Comparison of ENCODE assay signal across 13 cellular contexts in genomic region chr2:86695053-86695691, GRCh38. TPM values are rescaled to one million over a fixed set of nuclear protein-coding genes. Genes with fewer than 3 reads are reported as not detected.
DNase-seq lines count a peak whose midpoint lies in the region; ATAC-seq, FAIRE-seq and TF ChIP-seq lines count a peak whose summit lies in the region.
"Had no signal": no experiment of that assay in that cellular context is flagged by ENCODE, and none has a peak within 500 bp of the region (broad histone marks: within the 10 kb centered on the region; RNA-seq: fewer than 3 reads in every experiment).

No MANE protein-coding gene starts in this region.

- H3K36me3 ChIP-seq in vagina: no peaks in the 10 kb centered on the region

- H3K27ac Mint-ChIP-seq in T-helper 17 cell: no peak overlapping the region
- H3K27ac Mint-ChIP-seq: activated naive CD8-positive, alpha-beta T cell treated with anti-CD3 and anti-CD28 coated beads, Interleukin-2, amount 10 ng/mL, durations not matched to agents 7 days and 5 days; B cell; stimulated activated naive CD8-positive, alpha-beta T cell treated with anti-CD3 and anti-CD28 coated beads, Interleukin-15, amount 100 ng/mL, for 72 hours had no signal

- H3K4me3 Mint-ChIP-seq in T-helper 17 cell: no peak overlapping the region
- H3K4me3 Mint-ChIP-seq: activated naive CD8-positive, alpha-beta T cell treated with anti-CD3 and anti-CD28 coated beads, Interleukin-2, amount 10 ng/mL, durations not matched to agents 7 days and 5 days; B cell; stimulated activated naive CD8-positive, alpha-beta T cell treated with anti-CD3 and anti-CD28 coated beads, Interleukin-15, amount 100 ng/mL, for 72 hours had no signal

- TF ChIP-seq POLR2A in vagina (IDR thresholded peaks at IDR 0.05): no peak

- H3K4me3 ChIP-seq in fibroblast of mammary gland (ENCODE audit: control insufficient read depth, low read depth, low read length) (no peak overlapping the region), vagina (no peak overlapping the region)

- H3K4me1 Mint-ChIP-seq in T-helper 17 cell: peaks cover 8% of the 10 kb centered on the region

- no peak for TF ChIP-seq CTCF in fibroblast of mammary gland (conservative IDR thresholded peaks at IDR 0.05; ENCODE audit: control insufficient read depth, insufficient read depth, low read depth, low read length)
- no peak for TF ChIP-seq CTCF in vagina (IDR thresholded peaks at IDR 0.05)

- ATAC-seq in GM19023 (IDR thresholded peaks at IDR 0.05; ENCODE audit: unreplicated experiment) (no peak), T-helper 17 cell (no peak)
- ATAC-seq: stimulated activated naive CD8-positive, alpha-beta T cell treated with anti-CD3 and anti-CD28 coated beads, Interleukin-15, amount 100 ng/mL, for 72 hours had no signal

- intact Hi-C loops in vagina (cut with DNase I): no loop called here

- peaks cover 3% of the 10 kb centered on the region for H3K36me3 Mint-ChIP-seq in T-helper 17 cell (ENCODE audit: low read depth)

- peak; percentile 55 for FAIRE-seq in RCC 7860 (lab: Jason Lieb, UNC)

- no peaks in the 10 kb centered on the region for H3K27me3 ChIP-seq in vagina

- H3K27me3 Mint-ChIP-seq in T-helper 17 cell: no peaks in the 10 kb centered on the region
- H3K27me3 Mint-ChIP-seq: activated naive CD8-positive, alpha-beta T cell treated with anti-CD3 and anti-CD28 coated beads, Interleukin-2, amount 10 ng/mL, durations not matched to agents 7 days and 5 days; B cell; stimulated activated naive CD8-positive, alpha-beta T cell treated with anti-CD3 and anti-CD28 coated beads, Interleukin-15, amount 100 ng/mL, for 72 hours had no signal

- H3K27ac ChIP-seq in vagina: no peak overlapping the region

- H3K9me3 ChIP-seq in vagina (peaks cover 7% of the 10 kb centered on the region), T-helper 17 cell (ENCODE audit: control insufficient read depth, low read length, poor library complexity, severe bottlenecking) (no peaks in the 10 kb centered on the region)

- DNase-seq in A172 (ENCODE audit: low spot score) (peak; percentile 92), ELF-1 (ENCODE audit: low read depth, low spot score) (peak; percentile 16), RCC 7860 (ENCODE audit: low spot score) (peak; percentile 85), fibroblast of mammary gland (ENCODE audit: low read depth) (peak; percentile 71), NOMO-1 treated with DMSO at 0.1 percent for 48 hours (lab: John Stamatoyannopoulos, UW; ENCODE audit: unreplicated experiment) (no peak), vagina (ENCODE audit: extremely low spot score in 2 of 2) (no peak), T-helper 17 cell (no peak)
- DNase-seq: activated CD4-positive, alpha-beta T cell treated with anti-CD3 and anti-CD28 coated beads, Interleukin-2, amount 50 U/mL, for 48 hours; activated naive CD8-positive, alpha-beta T cell treated with anti-CD3 and anti-CD28 coated beads, Interleukin-2, amount 10 ng/mL, durations not matched to agents 7 days and 5 days; NCI-H1694 treated with DMSO at 0.1 percent for 48 hours had no signal

- no peaks in the 10 kb centered on the region for H3K4me1 ChIP-seq in vagina

RNA-seq across cellular contexts. Expression of gene RMND5A, which starts 24.9 kb away (rescaled TPM):
- total RNA-seq in A172 (2014; rRNA removed; shearing (Covaris generic)): 42.2 and 42.4 TPM in 2 replicates
- total RNA-seq in vagina (37.6 TPM), T-helper 17 cell (10 to 100 TPM; 28.4 to 42.3 TPM)

Comparison
In these comparisons a context has a peak if more than half of its experiments do, and no peak if none do; other contexts are left out.
1. DNase-seq: peak in A172 (single experiment), ELF-1 (single experiment), RCC 7860 (single experiment) and fibroblast of mammary gland (single experiment); none in NOMO-1 treated with DMSO at 0.1 percent for 48 hours (single experiment), vagina (0 of 2) and T-helper 17 cell (0 of 3).